ENCODE assay signal across 8 cellular contexts in genomic region chr20:45097485-45098095, GRCh38. TPM values are rescaled to one million over a fixed set of nuclear protein-coding genes. Genes with fewer than 3 reads are reported as not detected.
DNase-seq lines count a peak whose midpoint lies in the region; ATAC-seq and TF ChIP-seq lines count a peak whose summit lies in the region.

No MANE protein-coding gene starts in this region.

- no peaks in the 10 kb centered on the region for H3K36me3 Mint-ChIP-seq in naive thymus-derived CD8-positive, alpha-beta T cell

- peak overlapping the region; percentile 42 to 83 (median 68) for H3K4me3 Mint-ChIP-seq in naive thymus-derived CD8-positive, alpha-beta T cell

- H3K4me3 ChIP-seq in AG04450 (ENCODE audit: low read depth, low read length) = peak overlapping the region; percentile 37; the same call in 1 of the 2 replicates
- H3K4me3 ChIP-seq in choroid plexus epithelial cell (ENCODE audit: low read depth, low read length) = peak overlapping the region; percentile 39

- peak overlapping the region in 1 of 10 donors; percentile 53 for H3K27ac Mint-ChIP-seq in naive thymus-derived CD8-positive, alpha-beta T cell

- CTCF ChIA-PET in AG04450 (lab: Charles Lee) = interaction anchor here (0.6 to 7.3 kb wide), 17 partner anchors 11 to 674 kb away, joined by 3 to 275 read pairs (median 25); no protein-coding TSS in a partner anchor

- ATAC-seq in naive thymus-derived CD8-positive, alpha-beta T cell = peak; percentile 56 to 71

- TF ChIP-seq CTCF in AG04450 (IDR thresholded peaks at IDR 0.05; ENCODE audit: low read depth, low read length) (0 out of 2 replicates have a peak, but pooled peaks have one; percentile 13), choroid plexus epithelial cell (conservative IDR thresholded peaks at IDR 0.05; ENCODE audit: low read depth, low read length) (peak; percentile 57)

- H3K9me3 ChIP-seq in AG04450 (ENCODE audit: control insufficient read depth, insufficient read depth, low read length) = peaks cover 10% of the 10 kb centered on the region; the same call in 1 of the 2 replicates

- DNase-seq in AG04450 (ENCODE audit: low read depth, low spot score) (no peak), SKM-1 (lab: John Stamatoyannopoulos, UW; ENCODE audit: unreplicated experiment) (peak; percentile 63), choroid plexus epithelial cell (ENCODE audit: low read depth) (peak; percentile 59), NCI-H345 (lab: John Stamatoyannopoulos, UW) (no peak), H4 (ENCODE audit: low spot score) (no peak), DMS79 treated with DMSO at 0.1 percent for 48 hours (lab: John Stamatoyannopoulos, UW) (no peak), NCI-H2081 (lab: John Stamatoyannopoulos, UW) (no peak)
- DNase-seq in naive thymus-derived CD8-positive, alpha-beta T cell = peak in 6 of 10 donors; percentile 19 to 46 (median 34)

- no peak overlapping the region for H3K27ac ChIP-seq in AG04450 (ENCODE audit: low read depth, low read length)

- H3K27me3 Mint-ChIP-seq in naive thymus-derived CD8-positive, alpha-beta T cell = peaks cover 30 to 44% (median 39%) of the 10 kb centered on the region in 5 donors

- peaks cover 12 to 28% (median 24%) of the 10 kb centered on the region in 4 donors for H3K4me1 Mint-ChIP-seq in naive thymus-derived CD8-positive, alpha-beta T cell

- H3K9me3 Mint-ChIP-seq in naive thymus-derived CD8-positive, alpha-beta T cell = no peaks in the 10 kb centered on the region

- H3K27me3 ChIP-seq in AG04450 (ENCODE audit: control insufficient read depth, insufficient read depth, low read length) = peaks cover 34% of the 10 kb centered on the region

- POLR2A ChIA-PET in AG04450 (lab: Yijun Ruan, JAX) = no interaction called here
- POLR2A ChIA-PET in naive thymus-derived CD8-positive, alpha-beta T cell (lab: Charles Lee) = no interaction called here

RNA-seq across cellular contexts. Expression of gene KCNS1, which starts 3.3 kb away (rescaled TPM):
- 0.30 and 0.31 TPM in 2 replicates for polyA plus RNA-seq in AG04450 (2011; rRNA removed)
- polyA minus RNA-seq in AG04450 (2011; rRNA and poly(A)+ RNA removed) = 0.28 and 0.56 TPM in 2 replicates
- not detected for total RNA-seq in naive thymus-derived CD8-positive, alpha-beta T cell
- not detected for polyA plus RNA-seq in naive thymus-derived CD8-positive, alpha-beta T cell
- not detected in 2 replicates for total RNA-seq in H4 (2014; rRNA removed; shearing (Covaris generic))

RNA-seq across cellular contexts. Expression of gene WFDC5, which starts 17.4 kb away (rescaled TPM):
- not detected in 2 replicates for polyA plus RNA-seq in AG04450 (2011; rRNA removed)
- not detected in 2 replicates for polyA minus RNA-seq in AG04450 (2011; rRNA and poly(A)+ RNA removed)
- total RNA-seq in naive thymus-derived CD8-positive, alpha-beta T cell = not detected
- polyA plus RNA-seq in naive thymus-derived CD8-positive, alpha-beta T cell = not detected
- total RNA-seq in H4 (2014; rRNA removed; shearing (Covaris generic)) = not detected in 2 replicates

RNA-seq across cellular contexts. Expression of gene WFDC12, which starts 26.7 kb away (rescaled TPM):
- not detected in 2 replicates for polyA plus RNA-seq in AG04450 (2011; rRNA removed)
- not detected in 2 replicates for polyA minus RNA-seq in AG04450 (2011; rRNA and poly(A)+ RNA removed)
- total RNA-seq in naive thymus-derived CD8-positive, alpha-beta T cell = not detected
- polyA plus RNA-seq in naive thymus-derived CD8-positive, alpha-beta T cell = not detected
- not detected in 2 replicates for total RNA-seq in H4 (2014; rRNA removed; shearing (Covaris generic))

Comparison
In these comparisons a context has a peak if more than half of its experiments do, and no peak if none do; other contexts are left out.
1. DNase-seq: peak in SKM-1 (single experiment), choroid plexus epithelial cell (single experiment) and naive thymus-derived CD8-positive, alpha-beta T cell (6 of 10); none in AG04450 (single experiment), NCI-H345 (single experiment), H4 (single experiment), DMS79 treated with DMSO at 0.1 percent for 48 hours (single experiment) and NCI-H2081 (0 of 2).